ENCODE assay signal across 1 cellular context in the genomic region with DNA sequence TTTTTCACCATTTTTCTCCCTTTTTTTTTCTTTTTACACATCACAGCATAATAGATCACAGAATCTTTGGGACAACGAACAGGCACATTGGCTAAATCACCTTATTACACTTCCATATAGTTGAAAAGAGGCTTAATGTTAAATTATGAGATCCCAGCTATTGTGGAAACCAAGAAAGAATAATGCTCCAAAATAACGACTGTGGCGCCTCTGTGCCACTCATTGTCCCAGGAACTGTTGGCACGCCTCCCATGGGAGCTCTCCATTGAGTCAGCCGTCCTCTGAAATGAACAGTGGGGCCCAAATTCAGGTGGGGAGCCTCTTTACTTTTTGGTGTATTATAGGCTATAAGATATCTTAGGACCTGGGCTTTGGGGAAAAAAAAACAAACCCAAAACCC.
TF ChIP-seq lines count a peak whose summit lies in the region.

No MANE protein-coding gene starts in this region.

TF ChIP-seq in K562, 482 proteins besides CTCF, POLR2A, EP300 and RAD21 (continued from another document):
- TF ChIP-seq PBX2 (CRISPR knock-in tag; IDR thresholded peaks at IDR 0.05; ENCODE audit: low read depth) (no peak), PBX2 (tag; conservative IDR thresholded peaks at IDR 0.05; ENCODE audit: low read depth) (no peak), ZNF347 (CRISPR knock-in tag; IDR thresholded peaks at IDR 0.05; ENCODE audit: low read depth) (no peak), MCM2 (IDR thresholded peaks at IDR 0.05; ENCODE audit: low read depth) (no peak)
